Comparison of ENCODE assay signal across 8 cellular contexts in genomic region chr20:38764563-38765355, GRCh38. TPM values are rescaled to one million over a fixed set of nuclear protein-coding genes. Genes with fewer than 3 reads are reported as not detected.
A peak's percentile ranks its signal among the peaks of the same experiment; 100 is the strongest.
DNase-seq lines count a peak whose midpoint lies in the region; ATAC-seq and TF ChIP-seq lines count a peak whose summit lies in the region.

No MANE protein-coding gene starts in this region.

- no TSS peak for BruUV-seq in PC-9 (replicated peaks; lab: Mats Ljungman, UMichigan)

- TF ChIP-seq CTCF in PC-9 (conservative IDR thresholded peaks at IDR 0.05) (no peak), omental fat pad (IDR thresholded peaks at IDR 0.05) (no peak), suprapubic skin (IDR thresholded peaks at IDR 0.05) (no peak)

- CTCF ChIA-PET in PC-9 (lab: Charles Lee): interaction anchor here (0.6 kb wide), 1 partner anchor 767 kb away, joined by 5 read pairs; no protein-coding TSS in a partner anchor

- peak overlapping the region; percentile 31 for H3K4me2 ChIP-seq in PC-9

- 0 out of 2 replicates have a peak, but pooled peaks cover 10% of the 10 kb centered on the region for H3F3A ChIP-seq in PC-9 (ENCODE audit: insufficient read depth, low read depth)

- no peaks in the 10 kb centered on the region for H3K9me2 ChIP-seq in PC-9 (ENCODE audit: insufficient read depth)

- no peak for TF ChIP-seq EP300 in suprapubic skin (IDR thresholded peaks at IDR 0.05)

- no peaks in the 10 kb centered on the region for H4K20me1 ChIP-seq in PC-9 (ENCODE audit: insufficient read depth)

- H3K4me3 ChIP-seq in PC-9 (no peak overlapping the region), suprapubic skin (no peak overlapping the region)

- DNase-seq in AG20443 (ENCODE audit: low spot score) (peak; percentile 92), PC-9 (peak; percentile 57 to 81), astrocyte of the hippocampus (ENCODE audit: low read depth, low spot score) (peak; percentile 74), omental fat pad (ENCODE audit: low spot score) (no peak), D341Med (ENCODE audit: low spot score) (no peak), suprapubic skin (ENCODE audit: low spot score in 2 of 2) (no peak), HuH-7 (ENCODE audit: low spot score) (no peak)

- H3K27me3 ChIP-seq in PC-9 (ENCODE audit: insufficient read depth, low read depth): no peaks in the 10 kb centered on the region
- no peaks in the 10 kb centered on the region for H3K27me3 ChIP-seq in suprapubic skin

- H3K4me1 ChIP-seq in PC-9 (replicated peaks; ENCODE audit: insufficient read depth): peaks cover 13% of the 10 kb centered on the region
- H3K4me1 ChIP-seq in suprapubic skin: peaks cover 8% of the 10 kb centered on the region

- ATAC-seq in omental fat pad (ENCODE audit: low FRiP score) (peak; percentile 74), HG02798 (IDR thresholded peaks at IDR 0.05; ENCODE audit: poor library complexity, unreplicated experiment) (no peak)

- no peaks in the 10 kb centered on the region for H3K79me2 ChIP-seq in PC-9 (ENCODE audit: low read depth)

- POLR2A ChIA-PET in PC-9 (lab: Charles Lee; ENCODE audit: unreplicated experiment): no interaction called here

- 57% methylated on average over 11 of the region's 11 CpGs for WGBS in suprapubic skin

- H3K9me3 ChIP-seq in PC-9 (ENCODE audit: insufficient read depth, low read depth) (no peaks in the 10 kb centered on the region), suprapubic skin (no peaks in the 10 kb centered on the region)

- no peak for TF ChIP-seq POLR2A in suprapubic skin (IDR thresholded peaks at IDR 0.05)

- H3K36me3 ChIP-seq in PC-9 (ENCODE audit: low read depth) (peaks cover 21% of the 10 kb centered on the region; the same call in 1 of the 2 replicates), suprapubic skin (peaks cover 96% of the 10 kb centered on the region)

- H3K27ac ChIP-seq in PC-9: peak overlapping the region; percentile 31; the same call in 1 of the 2 replicates
- no peak overlapping the region for H3K27ac ChIP-seq in suprapubic skin

- no peak overlapping the region for H2AFZ ChIP-seq in PC-9

- intact Hi-C loops in PC-9 (cut with micrococcal nuclease; ENCODE audit: unreplicated experiment): no loop called here

RNA-seq across cellular contexts. Expression of gene ACTR5, which starts 16.5 kb away (rescaled TPM):
- total RNA-seq in PC-9 (2021) (7.8 and 10.1 TPM in 2 replicates), omental fat pad (10 to 100 TPM in 1 of 4 donors, 1 to 10 TPM in 3; 7.1 to 11.9 (median 7.7) TPM), suprapubic skin (10 to 100 TPM in 3 of 4 donors, 1 to 10 TPM in 1; 8.9 to 15.0 (median 12.2) TPM)

RNA-seq across cellular contexts. Expression of gene SLC32A1, which starts 40.5 kb away (rescaled TPM):
- not detected in 2 replicates for total RNA-seq in PC-9 (2021)
- not detected for total RNA-seq in omental fat pad
- not detected for total RNA-seq in suprapubic skin

RNA-seq across cellular contexts. Expression of gene PPP1R16B, which starts 40.7 kb away (rescaled TPM):
- total RNA-seq in PC-9 (2021): 0.05 TPM in 1 of 2 replicates, not detected in the other
- 10 to 100 TPM in 3 of 4 donors, 1 to 10 TPM in 1; 7.1 to 48.4 (median 21.6) TPM for total RNA-seq in omental fat pad
- 1 to 10 TPM in 3 of 4 donors, under 1 TPM in 1; 0.87 to 5.6 (median 3.6) TPM for total RNA-seq in suprapubic skin

Comparison
In these comparisons a context has a peak if more than half of its experiments do, and no peak if none do; other contexts are left out.
1. DNase-seq: peak in AG20443 (single experiment), PC-9 (2 of 2) and astrocyte of the hippocampus (single experiment); none in omental fat pad (single experiment), D341Med (single experiment), suprapubic skin (0 of 2) and HuH-7 (single experiment).